13 cellular contexts compared by ENCODE assay signal in the genomic region with DNA sequence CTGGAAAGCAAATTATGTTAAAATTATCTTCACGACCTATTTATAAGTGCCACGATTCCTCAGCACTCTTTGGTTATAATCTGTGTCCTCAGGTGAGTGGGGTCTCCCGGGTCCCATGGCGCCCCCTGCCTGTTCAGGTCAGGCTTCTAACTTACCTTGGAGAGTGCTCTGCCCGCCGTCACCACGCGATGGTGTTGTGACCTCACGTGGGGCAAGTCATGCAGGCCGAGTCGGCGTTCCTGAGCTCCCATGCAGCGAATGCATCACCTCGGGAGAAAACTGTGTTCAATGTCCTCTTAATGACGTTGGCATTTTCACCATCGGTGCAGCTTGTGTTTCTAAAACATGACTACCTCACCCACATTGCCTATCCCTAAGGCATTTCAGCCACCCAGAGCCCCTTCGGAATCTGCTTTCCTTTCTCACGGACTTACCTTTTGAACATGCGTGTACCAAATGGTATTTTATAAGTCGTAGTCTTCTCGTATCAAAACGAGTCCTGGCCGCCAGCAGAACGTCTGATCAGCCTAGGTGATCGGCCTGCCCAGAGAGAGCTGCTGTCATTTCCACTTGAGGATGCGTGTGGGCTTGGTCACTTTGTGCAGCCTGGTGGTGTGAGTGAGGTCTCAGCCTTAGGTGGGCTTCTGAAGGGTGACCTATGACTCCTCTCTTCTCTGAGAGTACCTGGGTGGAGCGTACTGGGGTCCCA.
DNase-seq lines count a peak whose midpoint lies in the region; ATAC-seq and TF ChIP-seq lines count a peak whose summit lies in the region.
"Had no signal": no experiment of that assay in that cellular context is flagged by ENCODE, and none has a peak within 500 bp of the region (broad histone marks: within the 10 kb centered on the region; RNA-seq: fewer than 3 reads in every experiment).

No MANE protein-coding gene starts in this region.

- intact Hi-C loops in activated CD4-positive, alpha-beta T cell treated with anti-CD3 and anti-CD28 coated beads for 36 hours (cut with DNase I, micrococcal nuclease), result no loop called here
- intact Hi-C loops in prostate gland (cut with DNase I), result no loop called here

- no peaks in the 10 kb centered on the region for H3K27me3 Mint-ChIP-seq in activated CD4-positive, alpha-beta T cell treated with anti-CD3 and anti-CD28 coated beads for 36 hours
- no peaks in the 10 kb centered on the region for H3K27me3 Mint-ChIP-seq in glutamatergic neuron (ENCODE audit: unreplicated experiment)
- no peaks in the 10 kb centered on the region for H3K27me3 Mint-ChIP-seq in osteocyte (ENCODE audit: unreplicated experiment)

- H3K9me2 ChIP-seq in Loucy (replicated peaks; ENCODE audit: low read depth, low read length), result no peaks in the 10 kb centered on the region

- peaks cover 15% of the 10 kb centered on the region for H3K4me1 Mint-ChIP-seq in activated CD4-positive, alpha-beta T cell treated with anti-CD3 and anti-CD28 coated beads for 36 hours
- H3K4me1 Mint-ChIP-seq in glutamatergic neuron (ENCODE audit: low read depth, unreplicated experiment) (peaks cover 6% of the 10 kb centered on the region), osteocyte (ENCODE audit: unreplicated experiment) (peaks cover 61% of the 10 kb centered on the region)

- H3K4me2 ChIP-seq in Loucy (ENCODE audit: low read depth, low read length, poor library complexity, severe bottlenecking), result no peak overlapping the region

- H3K27me3 ChIP-seq in Loucy (ENCODE audit: insufficient read depth, low read length, poor library complexity, severe bottlenecking), result no peaks in the 10 kb centered on the region
- H3K27me3 ChIP-seq in prostate gland (replicated peaks; ENCODE audit: insufficient read depth), result no peaks in the 10 kb centered on the region

- H3K9me3 ChIP-seq in Loucy (ENCODE audit: insufficient read depth, low read depth, low read length) (no peaks in the 10 kb centered on the region), prostate gland (no peaks in the 10 kb centered on the region)

- H3K36me3 ChIP-seq in Loucy (ENCODE audit: insufficient read depth, low read length) (peaks cover 24% of the 10 kb centered on the region; the same call in 1 of the 2 replicates), prostate gland (no peaks in the 10 kb centered on the region)

- WGBS in prostate gland, result 94% methylated on average over 27 of the region's 27 CpGs

- POLR2A ChIA-PET in activated CD4-positive, alpha-beta T cell treated with anti-CD3 and anti-CD28 coated beads for 36 hours (lab: Charles Lee), result no interaction called here

- no peak overlapping the region for H3K27ac ChIP-seq in prostate gland

- H3K27ac Mint-ChIP-seq in activated CD4-positive, alpha-beta T cell treated with anti-CD3 and anti-CD28 coated beads for 36 hours, result no peak overlapping the region
- H3K27ac Mint-ChIP-seq in glutamatergic neuron (ENCODE audit: unreplicated experiment) (no peak overlapping the region), osteocyte (ENCODE audit: unreplicated experiment) (no peak overlapping the region)

- peak; percentile 17 for DNase-seq in activated CD4-positive, alpha-beta T cell treated with anti-CD3 and anti-CD28 coated beads for 48 hours
- DNase-seq in activated CD4-positive, alpha-beta T cell treated with anti-CD3 and anti-CD28 coated beads for 36 hours, result no peak
- DNase-seq in glutamatergic neuron (peak; percentile 38), osteocyte (ENCODE audit: extremely low spot score, unreplicated experiment) (no peak), RKO (ENCODE audit: low spot score) (no peak), prostate gland (ENCODE audit: low spot score) (no peak)
- DNase-seq: COR-L47, left cardiac atrium, NCI-H1930, NCI-H774 had no signal

- H2AFZ ChIP-seq in Loucy (ENCODE audit: low read length), result no peak overlapping the region

- H3K4me3 Mint-ChIP-seq in activated CD4-positive, alpha-beta T cell treated with anti-CD3 and anti-CD28 coated beads for 36 hours, result no peak overlapping the region
- H3K4me3 Mint-ChIP-seq in glutamatergic neuron (ENCODE audit: unreplicated experiment), result no peak overlapping the region
- no peak overlapping the region for H3K4me3 Mint-ChIP-seq in osteocyte (ENCODE audit: unreplicated experiment)

- H3K36me3 Mint-ChIP-seq in activated CD4-positive, alpha-beta T cell treated with anti-CD3 and anti-CD28 coated beads for 36 hours (ENCODE audit: low read depth), result peaks cover 30% of the 10 kb centered on the region
- H3K36me3 Mint-ChIP-seq in glutamatergic neuron (ENCODE audit: unreplicated experiment) (peaks cover 7% of the 10 kb centered on the region), osteocyte (ENCODE audit: unreplicated experiment) (peaks cover 4% of the 10 kb centered on the region)

- H4K20me1 ChIP-seq in Loucy (ENCODE audit: insufficient read depth, low read length, poor library complexity, severe bottlenecking), result peaks cover 3% of the 10 kb centered on the region

- H3K9me3 Mint-ChIP-seq in activated CD4-positive, alpha-beta T cell treated with anti-CD3 and anti-CD28 coated beads for 36 hours (ENCODE audit: low read depth), result no peaks in the 10 kb centered on the region
- H3K9me3 Mint-ChIP-seq in glutamatergic neuron (ENCODE audit: unreplicated experiment), result peaks cover 10% of the 10 kb centered on the region
- no peaks in the 10 kb centered on the region for H3K9me3 Mint-ChIP-seq in osteocyte (ENCODE audit: unreplicated experiment)

- TF ChIP-seq CTCF in Loucy (conservative IDR thresholded peaks at IDR 0.05; ENCODE audit: low read length) (peak; percentile 52), glutamatergic neuron (IDR thresholded peaks at IDR 0.05; ENCODE audit: partially characterized antibody, unreplicated experiment) (no peak), osteocyte (IDR thresholded peaks at IDR 0.05) (peak; percentile 20), prostate gland (IDR thresholded peaks at IDR 0.05) (no peak)

- CTCF ChIA-PET in activated CD4-positive, alpha-beta T cell treated with anti-CD3 and anti-CD28 coated beads for 36 hours (lab: Charles Lee), result interaction anchor here (0.9 kb wide), 1 partner anchor 67 kb away, joined by 3 read pairs; no protein-coding TSS in a partner anchor

- no peaks in the 10 kb centered on the region for H3F3A ChIP-seq in Loucy (ENCODE audit: low read depth)

- no peak overlapping the region for H3K9ac ChIP-seq in Loucy (ENCODE audit: low read depth, low read length, poor library complexity, severe bottlenecking)

- no peak for ATAC-seq in activated CD4-positive, alpha-beta T cell treated with anti-CD3 and anti-CD28 coated beads for 36 hours
- no peak for ATAC-seq in HG02763 (IDR thresholded peaks at IDR 0.05; ENCODE audit: unreplicated experiment)
- ATAC-seq: left cardiac atrium, Right ventricle myocardium inferior had no signal

- H3K79me2 ChIP-seq in Loucy (ENCODE audit: insufficient read depth, low read length), result peaks cover 29% of the 10 kb centered on the region; the same call in 1 of the 2 replicates

- no peak for TF ChIP-seq POLR2A in prostate gland (IDR thresholded peaks at IDR 0.05)

- no peak overlapping the region for H3K4me3 ChIP-seq in Loucy (ENCODE audit: low read length, poor library complexity, severe bottlenecking)
- no peak overlapping the region for H3K4me3 ChIP-seq in prostate gland

- H3K4me1 ChIP-seq in Loucy (ENCODE audit: insufficient read depth, low read length, poor library complexity, severe bottlenecking), result no peaks in the 10 kb centered on the region
- no peaks in the 10 kb centered on the region for H3K4me1 ChIP-seq in prostate gland (replicated peaks)

Comparison
In these comparisons a context has a peak if more than half of its experiments do, and no peak if none do; other contexts are left out.
1. DNase-seq: peak in activated CD4-positive, alpha-beta T cell treated with anti-CD3 and anti-CD28 coated beads for 48 hours (single experiment) and glutamatergic neuron (single experiment); none in activated CD4-positive, alpha-beta T cell treated with anti-CD3 and anti-CD28 coated beads for 36 hours (single experiment), osteocyte (single experiment), RKO (single experiment) and prostate gland (single experiment).
2. CTCF ChIP-seq: peak in Loucy (single experiment) and osteocyte (single experiment); none in glutamatergic neuron (single experiment) and prostate gland (0 of 4).